Comparison of ENCODE assay signal across 6 cellular contexts in the genomic region with DNA sequence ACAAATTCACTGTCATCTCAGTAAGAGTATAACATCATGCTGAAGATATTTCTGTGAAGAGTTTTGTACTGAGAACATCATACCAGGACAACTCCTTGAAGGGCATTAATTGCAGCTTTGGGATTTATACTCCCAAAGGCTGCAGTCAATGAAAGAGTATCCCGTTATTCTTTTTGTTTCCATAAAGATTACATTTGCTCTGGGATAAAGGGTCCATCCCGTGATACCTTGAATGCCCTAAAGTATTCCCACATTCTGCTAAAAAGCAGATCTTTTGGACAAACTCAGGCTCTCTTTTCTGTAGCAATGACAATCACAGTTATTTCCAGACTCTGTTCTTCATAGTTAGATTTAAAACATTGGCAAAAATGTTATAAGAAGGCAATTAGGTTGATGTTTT. TPM values are rescaled to one million over a fixed set of nuclear protein-coding genes. Genes with fewer than 3 reads are reported as not detected.
"Had no signal": no experiment of that assay in that cellular context is flagged by ENCODE, and none has a peak within 500 bp of the region (broad histone marks: within the 10 kb centered on the region; RNA-seq: fewer than 3 reads in every experiment).

A gene (plus strand): TSS at position 301 of the 400 bp plus-strand sequence. CDS start 2,729 bp downstream, outside the sequence.

RNA-seq across cellular contexts. Expression of the gene that starts here (rescaled TPM):
- total RNA-seq: HepG2, HT-29, HT1080, IMR-90, K562 had no signal
- polyA plus RNA-seq: IgD-negative memory B cell, IMR-90, K562 had no signal
